ENCODE assay signal across 1 cellular context in the genomic region with DNA sequence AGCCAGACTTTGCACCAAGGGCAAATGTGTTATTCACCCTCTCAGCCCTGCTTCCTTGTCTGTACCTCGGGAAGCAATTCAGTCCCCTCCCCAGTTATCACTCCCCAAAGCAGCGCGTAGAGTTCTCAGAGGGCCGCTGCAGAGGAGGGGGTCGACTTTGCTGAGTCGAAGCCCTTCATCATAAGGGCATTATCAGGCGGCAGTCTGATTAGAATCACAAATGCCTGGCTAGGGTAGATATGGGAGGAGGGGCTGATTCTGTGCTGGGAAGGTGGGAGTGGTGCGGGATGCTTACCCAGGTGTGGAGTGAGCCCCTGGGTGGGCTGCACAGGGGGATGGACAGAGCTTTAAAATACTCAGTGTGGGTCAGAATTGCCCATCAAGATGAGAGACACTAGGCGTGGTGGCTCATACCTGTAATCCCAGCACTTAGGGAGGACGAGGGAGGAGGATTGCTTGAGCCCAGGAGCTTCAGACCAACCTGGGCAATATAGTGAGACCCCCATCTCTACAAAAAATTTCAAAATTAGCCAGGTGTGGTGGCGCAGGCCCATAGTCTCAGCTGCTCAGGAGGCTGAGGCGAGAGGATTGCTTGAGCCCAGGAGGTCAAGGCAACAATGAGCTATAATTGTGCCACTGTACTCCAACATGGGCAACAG.
TF ChIP-seq lines count a peak whose summit lies in the region.

No MANE protein-coding gene starts in this region.

TF ChIP-seq in WTC11, 78 proteins besides CTCF, POLR2A, EP300 and RAD21:
- TF ChIP-seq ZNF121 (CRISPR knock-in tag; IDR thresholded peaks at IDR 0.05), result peak; percentile 93
- TF ChIP-seq, protein P1, sequence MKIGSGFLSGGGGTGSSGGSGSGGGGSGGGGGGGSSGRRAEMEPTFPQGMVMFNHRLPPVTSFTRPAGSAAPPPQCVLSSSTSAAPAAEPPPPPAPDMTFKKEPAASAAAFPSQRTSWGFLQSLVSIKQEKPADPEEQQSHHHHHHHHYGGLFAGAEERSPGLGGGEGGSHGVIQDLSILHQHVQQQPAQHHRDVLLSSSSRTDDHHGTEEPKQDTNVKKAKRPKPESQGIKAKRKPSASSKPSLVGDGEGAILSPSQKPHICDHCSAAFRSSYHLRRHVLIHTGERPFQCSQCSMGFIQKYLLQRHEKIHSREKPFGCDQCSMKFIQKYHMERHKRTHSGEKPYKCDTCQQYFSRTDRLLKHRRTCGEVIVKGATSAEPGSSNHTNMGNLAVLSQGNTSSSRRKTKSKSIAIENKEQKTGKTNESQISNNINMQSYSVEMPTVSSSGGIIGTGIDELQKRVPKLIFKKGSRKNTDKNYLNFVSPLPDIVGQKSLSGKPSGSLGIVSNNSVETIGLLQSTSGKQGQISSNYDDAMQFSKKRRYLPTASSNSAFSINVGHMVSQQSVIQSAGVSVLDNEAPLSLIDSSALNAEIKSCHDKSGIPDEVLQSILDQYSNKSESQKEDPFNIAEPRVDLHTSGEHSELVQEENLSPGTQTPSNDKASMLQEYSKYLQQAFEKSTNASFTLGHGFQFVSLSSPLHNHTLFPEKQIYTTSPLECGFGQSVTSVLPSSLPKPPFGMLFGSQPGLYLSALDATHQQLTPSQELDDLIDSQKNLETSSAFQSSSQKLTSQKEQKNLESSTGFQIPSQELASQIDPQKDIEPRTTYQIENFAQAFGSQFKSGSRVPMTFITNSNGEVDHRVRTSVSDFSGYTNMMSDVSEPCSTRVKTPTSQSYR (CRISPR knock-in tag; IDR thresholded peaks at IDR 0.05), result no peak
